24 cellular contexts compared by ENCODE assay signal in the genomic region with DNA sequence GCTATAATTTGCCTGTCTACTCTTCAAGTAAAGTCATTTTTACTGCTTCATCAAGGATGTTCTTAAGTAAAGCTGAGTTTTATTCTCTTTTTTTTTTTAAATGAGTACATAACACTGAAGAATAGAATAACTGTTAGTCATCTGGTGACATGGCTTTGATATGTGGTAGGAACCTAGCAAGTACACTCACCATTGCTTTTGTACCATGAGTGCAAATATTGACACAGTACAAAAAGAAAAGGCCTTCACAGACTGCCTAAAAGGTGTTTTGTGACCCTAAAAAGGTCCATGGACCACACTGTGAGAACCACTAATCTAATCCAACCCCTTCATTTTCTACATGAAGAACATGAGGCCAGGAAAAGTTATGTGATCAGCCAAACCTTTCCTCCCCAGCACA. TPM values are rescaled to one million over a fixed set of nuclear protein-coding genes. Genes with fewer than 3 reads are reported as not detected.
DNase-seq lines count a peak whose midpoint lies in the region; ATAC-seq and TF ChIP-seq lines count a peak whose summit lies in the region.
"Had no signal": no experiment of that assay in that cellular context is flagged by ENCODE, and none has a peak within 500 bp of the region (broad histone marks: within the 10 kb centered on the region; RNA-seq: fewer than 3 reads in every experiment).

No MANE protein-coding gene starts in this region.

- no peak overlapping the region for H3K9ac ChIP-seq in smooth muscle cell (ENCODE audit: low read depth)

- no peaks in the 10 kb centered on the region for H3K9me3 Mint-ChIP-seq in activated CD4-positive, alpha-beta T cell treated with anti-CD3 and anti-CD28 coated beads for 36 hours (ENCODE audit: low read depth)
- H3K9me3 Mint-ChIP-seq: activated CD4-positive, alpha-beta T cell treated with anti-CD3 and anti-CD28 coated beads, Interleukin-2, amount 10 ng/mL, durations not matched to agents 24 days and 14 days; activated T-cell treated with anti-CD3 and anti-CD28 coated beads, Interleukin-2, amount 50 U/mL, for 4 hours; neural crest cell; stimulated activated naive CD8-positive, alpha-beta T cell treated with anti-CD3 and anti-CD28 coated beads, Interleukin-15, Interleukin-2, amounts not matched to agents 100 ng/mL and 50 ng/mL, for 24 hours; T-helper 2 cell treated with Interferon-gamma antibody and Interleukin-4, amounts not matched to agents 5 μg/mL and 100 μg/mL, for 36 hours had no signal

- H4K20me1 ChIP-seq in smooth muscle cell (ENCODE audit: low read depth) = no peaks in the 10 kb centered on the region

- POLR2A ChIA-PET in Panc1 (lab: Charles Lee) = no interaction called here
- POLR2A ChIA-PET in activated CD4-positive, alpha-beta T cell treated with anti-CD3 and anti-CD28 coated beads for 36 hours (lab: Charles Lee) = no interaction called here

- no peak overlapping the region for H3K4me2 ChIP-seq in smooth muscle cell

- no peaks in the 10 kb centered on the region for H3K27me3 Mint-ChIP-seq in activated CD4-positive, alpha-beta T cell treated with anti-CD3 and anti-CD28 coated beads for 36 hours
- H3K27me3 Mint-ChIP-seq: activated CD4-positive, alpha-beta T cell treated with anti-CD3 and anti-CD28 coated beads, Interleukin-2, amount 10 ng/mL, durations not matched to agents 24 days and 14 days; stimulated activated naive CD8-positive, alpha-beta T cell treated with anti-CD3 and anti-CD28 coated beads, Interleukin-15, Interleukin-2, amounts not matched to agents 100 ng/mL and 50 ng/mL, for 24 hours had no signal

- H2AFZ ChIP-seq in smooth muscle cell (ENCODE audit: low read depth) = no peak overlapping the region

- peaks cover 11% of the 10 kb centered on the region for H3K4me1 Mint-ChIP-seq in activated CD4-positive, alpha-beta T cell treated with anti-CD3 and anti-CD28 coated beads for 36 hours
- H3K4me1 Mint-ChIP-seq: neural crest cell had no signal

- no peak overlapping the region for H3K27ac ChIP-seq in Panc1 (ENCODE audit: low read length)
- H3K27ac ChIP-seq in smooth muscle cell (ENCODE audit: low read depth) = peak overlapping the region; percentile 4
- no peak overlapping the region for H3K27ac ChIP-seq in psoas muscle
- H3K27ac ChIP-seq: brain microvascular endothelial cell, epithelial cell of prostate, thyroid gland had no signal

- no peak overlapping the region for H3K4me3 Mint-ChIP-seq in activated CD4-positive, alpha-beta T cell treated with anti-CD3 and anti-CD28 coated beads for 36 hours
- H3K4me3 Mint-ChIP-seq: activated CD4-positive, alpha-beta T cell treated with anti-CD3 and anti-CD28 coated beads, Interleukin-2, amount 10 ng/mL, durations not matched to agents 24 days and 14 days; activated T-cell treated with anti-CD3 and anti-CD28 coated beads, Interleukin-2, amount 50 U/mL, for 4 hours; neural crest cell; stimulated activated naive CD8-positive, alpha-beta T cell treated with anti-CD3 and anti-CD28 coated beads, Interleukin-15, Interleukin-2, amounts not matched to agents 100 ng/mL and 50 ng/mL, for 24 hours; T-helper 2 cell treated with Interferon-gamma antibody and Interleukin-4, amounts not matched to agents 5 μg/mL and 100 μg/mL, for 36 hours had no signal

- no TSS peak for BruUV-seq in Panc1 (replicated peaks; lab: Mats Ljungman, UMichigan)

- DNase-seq in DMS153 (lab: John Stamatoyannopoulos, UW) = peak; percentile 8
- DNase-seq in DMS153 treated with DMSO at 0.1 percent for 48 hours (lab: John Stamatoyannopoulos, UW; ENCODE audit: unreplicated experiment) = no peak
- peak; percentile 4 for DNase-seq in Panc1 (ENCODE audit: low read depth, low spot score)
- DNase-seq in foreskin fibroblast = peak; percentile 7 to 25
- DNase-seq in smooth muscle cell (lab: John Stamatoyannopoulos, UW; ENCODE audit: unreplicated experiment) = no peak
- DNase-seq in psoas muscle = no peak
- DNase-seq in activated CD4-positive, alpha-beta T cell treated with anti-CD3 and anti-CD28 coated beads for 36 hours = no peak
- no peak for DNase-seq in stimulated activated CD4-positive, alpha-beta T cell treated with anti-CD3 and anti-CD28 coated beads, Interleukin-15, amount 100 ng/mL, for 24 hours
- DNase-seq: 8988T; activated CD4-positive, alpha-beta T cell treated with anti-CD3 and anti-CD28 coated beads, Interleukin-2, amount 10 ng/mL, durations not matched to agents 24 days and 14 days; activated naive CD4-positive, alpha-beta T cell; activated T-cell treated with anti-CD3 and anti-CD28 coated beads, Interleukin-2, amount 50 U/mL, for 4 hours; brain microvascular endothelial cell; KBM-7; left cardiac atrium; NCI-H1417 treated with DMSO at 0.1 percent for 48 hours; NCI-H446 treated with DMSO at 0.1 percent for 48 hours; posterior cingulate gyrus; Right ventricle myocardium superior; thyroid gland had no signal

- H3K9me3 ChIP-seq in Panc1 (ENCODE audit: control insufficient read depth, insufficient read depth, low read depth, low read length) (no peaks in the 10 kb centered on the region), smooth muscle cell (replicated peaks; ENCODE audit: low read depth) (no peaks in the 10 kb centered on the region), psoas muscle (no peaks in the 10 kb centered on the region)
- H3K9me3 ChIP-seq: thyroid gland had no signal

- no peak for TF ChIP-seq CTCF in Panc1 (IDR thresholded peaks at IDR 0.05)
- TF ChIP-seq CTCF in foreskin fibroblast (IDR thresholded peaks at IDR 0.05; ENCODE audit: low read depth, low read length) = no peak
- no peak for TF ChIP-seq CTCF in smooth muscle cell (IDR thresholded peaks at IDR 0.05; ENCODE audit: borderline replicate concordance, insufficient read depth, poor library complexity, severe bottlenecking)
- no peak for TF ChIP-seq CTCF in psoas muscle (IDR thresholded peaks at IDR 0.05)

- H3K36me3 ChIP-seq in Panc1 (ENCODE audit: control insufficient read depth, insufficient read depth, low read length) (peaks cover 21% of the 10 kb centered on the region), smooth muscle cell (ENCODE audit: low read depth) (peaks cover 2% of the 10 kb centered on the region), psoas muscle (ENCODE audit: insufficient read depth in 1 of 2, low read depth in 1 of 2) (peaks cover 3 to 100% of the 10 kb centered on the region in 2 donors)

- in situ Hi-C loops in Panc1 (cut with HindIII; ENCODE audit: low pct_unique_long_range_greater_than_20kb, low sequenced_read_pairs) = no loop called here

- no peak overlapping the region for H3K27ac Mint-ChIP-seq in activated CD4-positive, alpha-beta T cell treated with anti-CD3 and anti-CD28 coated beads for 36 hours
- H3K27ac Mint-ChIP-seq: activated CD4-positive, alpha-beta T cell treated with anti-CD3 and anti-CD28 coated beads, Interleukin-2, amount 10 ng/mL, durations not matched to agents 24 days and 14 days; stimulated activated naive CD8-positive, alpha-beta T cell treated with anti-CD3 and anti-CD28 coated beads, Interleukin-15, Interleukin-2, amounts not matched to agents 100 ng/mL and 50 ng/mL, for 24 hours; T-helper 2 cell treated with Interferon-gamma antibody and Interleukin-4, amounts not matched to agents 5 μg/mL and 100 μg/mL, for 36 hours had no signal

- no peaks in the 10 kb centered on the region for H3K27me3 ChIP-seq in Panc1 (ENCODE audit: control insufficient read depth, insufficient read depth, low read length)
- H3K27me3 ChIP-seq in smooth muscle cell (ENCODE audit: low read depth) = no peaks in the 10 kb centered on the region
- H3K27me3 ChIP-seq in psoas muscle (ENCODE audit: insufficient read depth in 3 of 3, low read length in 2 of 3) = no peaks in the 10 kb centered on the region
- H3K27me3 ChIP-seq: brain microvascular endothelial cell, thyroid gland had no signal

- H3F3A ChIP-seq in smooth muscle cell (ENCODE audit: low read depth) = no peaks in the 10 kb centered on the region

- CTCF ChIA-PET in Panc1 (lab: Charles Lee) = interaction anchor here (0.7 kb wide), 1 partner anchor 53 kb away, joined by 3 read pairs; no protein-coding TSS in a partner anchor
- CTCF ChIA-PET in activated CD4-positive, alpha-beta T cell treated with anti-CD3 and anti-CD28 coated beads for 36 hours (lab: Charles Lee) = no interaction called here

- intact Hi-C loops in Panc1 (cut with micrococcal nuclease; ENCODE audit: unreplicated experiment) (no loop called here), psoas muscle (cut with DNase I) (no loop called here)
- intact Hi-C loops in activated CD4-positive, alpha-beta T cell treated with anti-CD3 and anti-CD28 coated beads for 36 hours (cut with DNase I, micrococcal nuclease) = no loop called here

- ATAC-seq in Panc1 = no peak
- ATAC-seq in psoas muscle = no peak
- ATAC-seq in activated CD4-positive, alpha-beta T cell treated with anti-CD3 and anti-CD28 coated beads for 36 hours = no peak
- ATAC-seq: activated T-cell treated with anti-CD3 and anti-CD28 coated beads, Interleukin-2, amount 50 U/mL, for 4 hours; left cardiac atrium had no signal

- H3K4me3 ChIP-seq in Panc1 (ENCODE audit: low read depth in 2 of 2, low read length in 2 of 2) (no peak overlapping the region), foreskin fibroblast (ENCODE audit: low read depth in 1 of 2, low read length in 2 of 2) (no peak overlapping the region), smooth muscle cell (no peak overlapping the region), psoas muscle (no peak overlapping the region)
- H3K4me3 ChIP-seq: thyroid gland had no signal

- no peaks in the 10 kb centered on the region for H3K79me2 ChIP-seq in smooth muscle cell (ENCODE audit: low read depth)

- H3K4me1 ChIP-seq in Panc1 (ENCODE audit: control insufficient read depth, insufficient read depth, low read length) (no peaks in the 10 kb centered on the region), smooth muscle cell (ENCODE audit: low read depth) (no peaks in the 10 kb centered on the region), psoas muscle (peaks cover 6% of the 10 kb centered on the region)
- H3K4me1 ChIP-seq: thyroid gland had no signal

- H3K36me3 Mint-ChIP-seq in activated CD4-positive, alpha-beta T cell treated with anti-CD3 and anti-CD28 coated beads for 36 hours (ENCODE audit: low read depth) = peaks cover 58% of the 10 kb centered on the region

RNA-seq across cellular contexts. Expression of a gene that starts 55.0 kb away (rescaled TPM):
- total RNA-seq in Panc1 (2021; ENCODE audit: unreplicated experiment) (69.4 TPM), smooth muscle cell (53.7 and 62.2 TPM in 2 replicates), psoas muscle (100 to 1,000 TPM; 273 to 456 (median 349) TPM)
- polyA plus RNA-seq in Panc1 (2012; ENCODE audit: insufficient read length) = 35.6 TPM
- polyA plus RNA-seq in smooth muscle cell (24.1 and 32.1 TPM in 2 replicates), psoas muscle (100 to 1,000 TPM in 2 of 3 donors, 10 to 100 TPM in 1; 95.9 to 410 (median 135) TPM)
- total RNA-seq in activated CD4-positive, alpha-beta T cell treated with anti-CD3 and anti-CD28 coated beads for 36 hours = 100 to 1,000 TPM in 1 of 2 experiments, 10 to 100 TPM in 1; 78.4 to 127 TPM

Comparison
In these comparisons a context has a peak if more than half of its experiments do, and no peak if none do; other contexts are left out.
1. DNase-seq: peak in DMS153 (single experiment), Panc1 (single experiment) and foreskin fibroblast (2 of 2); none in DMS153 treated with DMSO at 0.1 percent for 48 hours (single experiment), smooth muscle cell (single experiment), psoas muscle (0 of 2), activated CD4-positive, alpha-beta T cell treated with anti-CD3 and anti-CD28 coated beads for 36 hours (single experiment) and stimulated activated CD4-positive, alpha-beta T cell treated with anti-CD3 and anti-CD28 coated beads, Interleukin-15, amount 100 ng/mL, for 24 hours (single experiment).